9 cellular contexts compared by ENCODE assay signal in the genomic region with DNA sequence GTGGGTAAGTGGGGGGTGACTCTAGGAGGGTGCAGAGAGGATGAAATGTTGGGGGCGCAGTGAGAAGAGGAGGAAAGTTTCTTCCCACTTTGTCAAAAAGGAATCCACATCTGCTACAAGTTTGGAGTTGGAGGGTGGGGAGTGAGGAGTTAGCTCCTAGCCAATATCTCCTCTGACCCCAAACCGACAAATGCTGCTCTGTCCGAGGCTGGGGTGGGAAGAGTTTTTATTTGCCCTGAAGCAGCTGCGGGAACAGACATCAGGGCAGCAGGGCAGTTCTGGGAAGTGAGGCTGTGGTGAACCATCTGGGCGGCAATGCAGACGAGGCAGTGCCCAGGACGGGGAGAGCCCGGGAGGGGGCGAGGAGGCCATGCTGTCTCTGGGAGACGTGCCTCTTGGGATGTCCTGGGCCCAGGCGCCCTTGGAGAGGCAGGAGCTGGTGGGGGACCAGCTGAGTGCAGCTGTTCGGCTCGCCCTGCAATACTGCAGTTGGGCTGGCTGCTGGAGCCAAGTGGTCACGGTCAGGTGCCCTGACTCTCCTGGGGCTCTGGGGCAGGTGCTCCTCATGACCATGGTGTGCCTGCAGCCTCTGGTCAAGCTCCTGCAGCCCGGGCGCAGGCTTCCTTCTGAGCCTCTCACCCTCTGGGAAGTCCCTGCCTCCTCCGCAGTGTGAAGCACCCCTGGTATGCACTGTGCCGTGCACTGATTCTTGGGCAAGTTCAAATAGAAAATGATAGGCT. TPM values are rescaled to one million over a fixed set of nuclear protein-coding genes. Genes with fewer than 3 reads are reported as not detected.
A peak's percentile ranks its signal among the peaks of the same experiment; 100 is the strongest.
DNase-seq lines count a peak whose midpoint lies in the region; ATAC-seq and TF ChIP-seq lines count a peak whose summit lies in the region.
"Had no signal": no experiment of that assay in that cellular context is flagged by ENCODE, and none has a peak within 500 bp of the region (broad histone marks: within the 10 kb centered on the region; RNA-seq: fewer than 3 reads in every experiment).

No MANE protein-coding gene starts in this region.

- H3K4me1 ChIP-seq in ectodermal cell (ENCODE audit: control insufficient read depth, insufficient read depth, low read length): peaks cover 59% of the 10 kb centered on the region
- H3K4me1 ChIP-seq in mucosa of descending colon (ENCODE audit: low read depth): no peaks in the 10 kb centered on the region
- no peaks in the 10 kb centered on the region for H3K4me1 ChIP-seq in urinary bladder (ENCODE audit: insufficient read depth)

- no peak for TF ChIP-seq CTCF in mucosa of descending colon (IDR thresholded peaks at IDR 0.05)

- 57 to 58% methylated on average over 17 to 18 of the region's 18 CpGs for WGBS in ectodermal cell, 2 experiments
- 65% methylated on average over 18 of the region's 18 CpGs for WGBS in urinary bladder

- H3K27ac Mint-ChIP-seq in activated CD4-positive, alpha-beta memory T cell treated with anti-CD3 and anti-CD28 coated beads for 36 hours: peak overlapping the region; percentile 28
- no peak overlapping the region for H3K27ac Mint-ChIP-seq in activated CD4-positive, alpha-beta memory T cell treated with anti-CD3 and anti-CD28 coated beads, Interleukin-2, amount 10 ng/mL, durations not matched to agents 7 days and 5 days

- no peak overlapping the region for H3K4me3 Mint-ChIP-seq in activated CD4-positive, alpha-beta memory T cell treated with anti-CD3 and anti-CD28 coated beads for 36 hours
- H3K4me3 Mint-ChIP-seq in activated CD4-positive, alpha-beta memory T cell treated with anti-CD3 and anti-CD28 coated beads, Interleukin-2, amount 10 ng/mL, durations not matched to agents 7 days and 5 days: no peak overlapping the region

- peak overlapping the region; percentile 96 for H3K27ac ChIP-seq in ectodermal cell (ENCODE audit: insufficient read depth, low read depth, low read length, poor library complexity, severe bottlenecking)
- H3K27ac ChIP-seq in urinary bladder (ENCODE audit: low read depth): peak overlapping the region; percentile 54
- H3K27ac ChIP-seq: RWPE1 had no signal

- peak overlapping the region; percentile 2 for H3K4me3 ChIP-seq in ectodermal cell (ENCODE audit: insufficient read depth, low read depth, low read length)
- H3K4me3 ChIP-seq in mucosa of descending colon: no peak overlapping the region
- H3K4me3 ChIP-seq in urinary bladder (ENCODE audit: low read depth, low read length): no peak overlapping the region

- H3K36me3 ChIP-seq in ectodermal cell (ENCODE audit: control insufficient read depth, insufficient read depth, low read length): no peaks in the 10 kb centered on the region
- H3K36me3 ChIP-seq in mucosa of descending colon (ENCODE audit: low read depth): no peaks in the 10 kb centered on the region
- no peaks in the 10 kb centered on the region for H3K36me3 ChIP-seq in urinary bladder (ENCODE audit: insufficient read depth)

- intact Hi-C loops in activated CD4-positive, alpha-beta memory T cell treated with anti-CD3 and anti-CD28 coated beads for 36 hours (cut with micrococcal nuclease): no loop called here
- intact Hi-C loops in mucosa of descending colon (cut with DNase I, micrococcal nuclease): loop anchor here in 1 of 2 donors (10.0 kb wide), 1 partner anchor 71 kb away; no protein-coding TSS in a partner anchor
- intact Hi-C loops in left colon (cut with DNase I, micrococcal nuclease): no loop called here

- CTCF ChIA-PET in activated CD4-positive, alpha-beta memory T cell treated with anti-CD3 and anti-CD28 coated beads for 36 hours (lab: Charles Lee): interaction anchor here (2.3 to 9.1 kb wide), 3 partner anchors 11 to 56 kb away, joined by 8 to 135 read pairs (median 25); partner anchors contain the start of gene PGS1
- CTCF ChIA-PET in activated CD4-positive, alpha-beta memory T cell treated with anti-CD3 and anti-CD28 coated beads, Interleukin-2, amount 10 ng/mL, durations not matched to agents 7 days and 5 days (lab: Charles Lee): no interaction called here

- H3K9me3 ChIP-seq in ectodermal cell (ENCODE audit: control insufficient read depth, low read length) (no peaks in the 10 kb centered on the region), mucosa of descending colon (no peaks in the 10 kb centered on the region)

- peaks cover 25% of the 10 kb centered on the region for H3K4me1 Mint-ChIP-seq in activated CD4-positive, alpha-beta memory T cell treated with anti-CD3 and anti-CD28 coated beads for 36 hours (ENCODE audit: low read depth)
- peaks cover 20% of the 10 kb centered on the region for H3K4me1 Mint-ChIP-seq in activated CD4-positive, alpha-beta memory T cell treated with anti-CD3 and anti-CD28 coated beads, Interleukin-2, amount 10 ng/mL, durations not matched to agents 7 days and 5 days

- H3K27me3 Mint-ChIP-seq in activated CD4-positive, alpha-beta memory T cell treated with anti-CD3 and anti-CD28 coated beads for 36 hours: peaks cover 7% of the 10 kb centered on the region
- peaks cover 6% of the 10 kb centered on the region for H3K27me3 Mint-ChIP-seq in activated CD4-positive, alpha-beta memory T cell treated with anti-CD3 and anti-CD28 coated beads, Interleukin-2, amount 10 ng/mL, durations not matched to agents 7 days and 5 days

- no peaks in the 10 kb centered on the region for H3K9me3 Mint-ChIP-seq in activated CD4-positive, alpha-beta memory T cell treated with anti-CD3 and anti-CD28 coated beads for 36 hours
- H3K9me3 Mint-ChIP-seq in activated CD4-positive, alpha-beta memory T cell treated with anti-CD3 and anti-CD28 coated beads, Interleukin-2, amount 10 ng/mL, durations not matched to agents 7 days and 5 days: no peaks in the 10 kb centered on the region

- POLR2A ChIA-PET in activated CD4-positive, alpha-beta memory T cell treated with anti-CD3 and anti-CD28 coated beads for 36 hours (lab: Charles Lee): interaction anchor here (1.4 kb wide), 1 partner anchor 18 kb away, joined by 3 read pairs; no protein-coding TSS in a partner anchor
- POLR2A ChIA-PET in activated CD4-positive, alpha-beta memory T cell treated with anti-CD3 and anti-CD28 coated beads, Interleukin-2, amount 10 ng/mL, durations not matched to agents 7 days and 5 days (lab: Charles Lee): no interaction called here

- H3K27me3 ChIP-seq in ectodermal cell (ENCODE audit: control insufficient read depth, insufficient read depth, low read length, poor library complexity, severe bottlenecking): no peaks in the 10 kb centered on the region

- DNase-seq in activated CD4-positive, alpha-beta memory T cell treated with anti-CD3 and anti-CD28 coated beads for 36 hours: no peak
- DNase-seq in activated CD4-positive, alpha-beta memory T cell treated with anti-CD3 and anti-CD28 coated beads, Interleukin-2, amount 10 ng/mL, durations not matched to agents 7 days and 5 days: no peak
- peak in 1 of 3 donors; percentile 60 for DNase-seq in mucosa of descending colon
- no peak for DNase-seq in activated T-cell treated with anti-CD3 and anti-CD28 coated beads, Interleukin-2, amount 50 U/mL, for 48 hours
- DNase-seq in left colon: no peak

- ATAC-seq in mucosa of descending colon (peak; percentile 32), GM18907 (IDR thresholded peaks at IDR 0.05; ENCODE audit: unreplicated experiment) (no peak), left colon (no peak)

- H3K36me3 Mint-ChIP-seq in activated CD4-positive, alpha-beta memory T cell treated with anti-CD3 and anti-CD28 coated beads for 36 hours: no peaks in the 10 kb centered on the region
- no peaks in the 10 kb centered on the region for H3K36me3 Mint-ChIP-seq in activated CD4-positive, alpha-beta memory T cell treated with anti-CD3 and anti-CD28 coated beads, Interleukin-2, amount 10 ng/mL, durations not matched to agents 7 days and 5 days (ENCODE audit: low read depth)

RNA-seq across cellular contexts. Expression of gene SOCS3, which starts 6.4 kb away (rescaled TPM):
- total RNA-seq in activated CD4-positive, alpha-beta memory T cell treated with anti-CD3 and anti-CD28 coated beads for 36 hours: 100 to 1,000 TPM; 162 to 167 TPM
- 10 to 100 TPM; 68.7 to 69.8 TPM for total RNA-seq in activated CD4-positive, alpha-beta memory T cell treated with anti-CD3 and anti-CD28 coated beads, Interleukin-2, amount 10 ng/mL, durations not matched to agents 7 days and 5 days
- 12.9 TPM for polyA plus RNA-seq in ectodermal cell (2013, experiment 1 of 4)
- 13.9 TPM for polyA plus RNA-seq in ectodermal cell (2013, experiment 2 of 4)
- 9.9 TPM for polyA plus RNA-seq in ectodermal cell (2013, experiment 3 of 4)
- polyA plus RNA-seq in ectodermal cell (2013, experiment 4 of 4): 10.9 TPM
- 10 to 100 TPM; 21.9 to 41.3 (median 23.2) TPM for total RNA-seq in mucosa of descending colon
- 16.5 TPM for total RNA-seq in urinary bladder
- polyA plus RNA-seq in urinary bladder: 152 TPM
- total RNA-seq in left colon: 10 to 100 TPM; 11.6 to 33.1 TPM

RNA-seq across cellular contexts. Expression of gene PGS1, which starts 12.2 kb away (rescaled TPM):
- total RNA-seq in activated CD4-positive, alpha-beta memory T cell treated with anti-CD3 and anti-CD28 coated beads for 36 hours: 10 to 100 TPM; 75.8 to 78.1 TPM
- total RNA-seq in activated CD4-positive, alpha-beta memory T cell treated with anti-CD3 and anti-CD28 coated beads, Interleukin-2, amount 10 ng/mL, durations not matched to agents 7 days and 5 days: 10 to 100 TPM; 70.7 to 75.5 TPM
- 52.4 TPM for polyA plus RNA-seq in ectodermal cell (2013, experiment 1 of 4)
- polyA plus RNA-seq in ectodermal cell (2013, experiment 2 of 4): 50.4 TPM
- 33.8 TPM for polyA plus RNA-seq in ectodermal cell (2013, experiment 3 of 4)
- 36.0 TPM for polyA plus RNA-seq in ectodermal cell (2013, experiment 4 of 4)
- total RNA-seq in mucosa of descending colon: 10 to 100 TPM; 36.2 to 54.3 (median 48.8) TPM
- 33.7 TPM for total RNA-seq in urinary bladder
- polyA plus RNA-seq in urinary bladder: 44.0 TPM
- total RNA-seq in left colon: 10 to 100 TPM; 37.6 to 44.5 TPM
